In the genomic region with DNA sequence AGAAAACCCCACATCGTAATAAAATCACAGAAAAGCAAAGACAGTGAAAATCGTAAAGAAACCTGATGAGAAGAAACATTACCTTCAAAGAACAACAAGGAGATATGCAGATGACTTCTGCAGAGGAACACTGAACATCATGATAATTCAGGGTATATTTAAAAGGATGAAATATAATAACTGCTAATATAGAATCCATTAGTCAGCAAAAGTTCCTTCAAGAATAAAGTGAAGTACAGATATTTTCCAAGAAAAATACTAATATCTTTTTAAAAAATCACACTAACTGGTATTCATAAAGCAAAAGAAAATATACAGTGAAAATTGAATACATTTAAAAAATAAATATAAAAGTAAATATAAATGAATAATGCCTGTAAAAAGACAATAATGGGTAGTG, we compare ENCODE assay signal across 29 cellular contexts.
"Had no signal": no experiment of that assay in that cellular context is flagged by ENCODE, and none has a peak within 500 bp of the region (broad histone marks: within the 10 kb centered on the region; RNA-seq: fewer than 3 reads in every experiment).

No MANE protein-coding gene starts in this region.

- FAIRE-seq: frontal cortex had no signal

- DNase-seq: activated B cell treated with CpG ODN at 0.5 μM for 24 hours; activated CD4-positive, alpha-beta memory T cell treated with anti-CD3 and anti-CD28 coated beads, Interleukin-2, amount 10 ng/mL, durations not matched to agents 7 days and 5 days; activated CD4-positive, alpha-beta T cell treated with anti-CD3 and anti-CD28 coated beads, Interleukin-2, amount 10 ng/mL, durations not matched to agents 7 days and 5 days; activated CD4-positive, alpha-beta T cell treated with anti-CD3 and anti-CD28 coated beads, Interleukin-2, amount 50 U/mL, for 4 hours; activated CD8-positive, alpha-beta memory T cell treated with anti-CD3 and anti-CD28 coated beads, Interleukin-2, amount 50 U/mL, for 48 hours; activated gamma-delta T cell; activated naive CD4-positive, alpha-beta T cell; activated naive CD4-positive, alpha-beta T cell treated with anti-CD3 and anti-CD28 coated beads, Interleukin-2, amount 10 ng/mL, durations not matched to agents 7 days and 5 days; activated naive CD8-positive, alpha-beta T cell treated with anti-CD3 and anti-CD28 coated beads, Interleukin-2, amount 10 ng/mL, durations not matched to agents 7 days and 5 days; activated T-cell treated with anti-CD3 and anti-CD28 coated beads for 4 hours; activated T-cell treated with anti-CD3 and anti-CD28 coated beads, Interleukin-2, amount 50 U/mL, for 24 hours; activated T-cell treated with anti-CD3 and anti-CD28 coated beads, Interleukin-2, amount 50 U/mL, for 72 hours; central memory CD4-positive, alpha-beta T cell; cerebellar nuclear complex; colonic mucosa; effector CD8-positive, alpha-beta T cell; endodermal cell; foreskin fibroblast; head of caudate nucleus; hypothalamus; T1000; WERI-Rb-1 had no signal

- H3K4me1 ChIP-seq: ascending aorta, breast epithelium, colonic mucosa had no signal

- H3K27me3 ChIP-seq: ascending aorta, breast epithelium, cardiac muscle cell, colonic mucosa had no signal

- H3K9me3 ChIP-seq: ascending aorta, colonic mucosa had no signal

- H3K4me3 ChIP-seq: ascending aorta, breast epithelium, cardiac muscle cell, colonic mucosa had no signal

- H3K27ac ChIP-seq: ascending aorta, breast epithelium, cardiac muscle cell, colonic mucosa, WERI-Rb-1 had no signal

- H3K36me3 ChIP-seq: ascending aorta, breast epithelium, cardiac muscle cell, colonic mucosa, WERI-Rb-1 had no signal

- ATAC-seq: activated CD4-positive, CD25-positive, alpha-beta regulatory T cell treated with anti-CD3 and anti-CD28 coated beads, Interleukin-2, amount 50 U/mL, for 24 hours; activated naive CD4-positive, alpha-beta T cell treated with anti-CD3 and anti-CD28 coated beads, Interleukin-2, amount 50 U/mL, for 72 hours; activated T-cell treated with anti-CD3 and anti-CD28 coated beads, Interleukin-2, amount 50 U/mL, for 72 hours; esophagus mucosa had no signal
